1 cellular context compared by ENCODE assay signal in genomic region chr2:120245933-120246332, GRCh38.
TF ChIP-seq lines count a peak whose summit lies in the region.

No MANE protein-coding gene starts in this region.

TF ChIP-seq in H1, 55 proteins besides CTCF, POLR2A, EP300 and RAD21:
- TF ChIP-seq SAP30 (IDR thresholded peaks at IDR 0.05; ENCODE audit: insufficient read depth, insufficient replicate concordance, low read length) = no peak
- TF ChIP-seq TAF1 (IDR thresholded peaks at IDR 0.05; ENCODE audit: low read depth, low read length) = no peak
- TF ChIP-seq, protein P1, sequence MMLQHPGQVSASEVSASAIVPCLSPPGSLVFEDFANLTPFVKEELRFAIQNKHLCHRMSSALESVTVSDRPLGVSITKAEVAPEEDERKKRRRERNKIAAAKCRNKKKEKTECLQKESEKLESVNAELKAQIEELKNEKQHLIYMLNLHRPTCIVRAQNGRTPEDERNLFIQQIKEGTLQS (IDR thresholded peaks at IDR 0.05; ENCODE audit: insufficient read depth, low read depth, low read length) = no peak
